Comparison of ENCODE assay signal across 1 cellular context in the genomic region with DNA sequence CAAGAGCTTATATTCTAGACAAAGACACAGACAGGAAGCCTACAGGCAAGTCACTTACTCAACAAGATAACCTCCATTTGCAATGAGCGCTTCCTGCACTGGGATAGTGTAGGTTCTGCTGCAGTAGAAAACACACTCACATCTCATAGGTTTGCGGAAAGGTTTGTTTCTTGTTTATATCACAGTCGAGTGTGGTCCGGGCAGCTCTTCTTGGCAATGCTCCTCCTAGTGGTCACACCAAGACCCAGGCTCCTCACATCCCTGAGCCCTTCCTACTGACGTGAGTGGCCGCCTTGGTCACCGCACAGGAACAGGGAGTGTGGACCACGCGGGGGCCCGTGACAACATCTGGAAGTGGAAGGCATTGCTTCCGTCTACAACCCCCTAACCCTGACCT.
TF ChIP-seq lines count a peak whose summit lies in the region.

No MANE protein-coding gene starts in this region.

TF ChIP-seq in HepG2, 621 proteins besides CTCF, POLR2A, EP300 and RAD21 (continued from another document):
- TF ChIP-seq ZNF350 (CRISPR knock-in tag; IDR thresholded peaks at IDR 0.05; ENCODE audit: borderline replicate concordance, low read depth) (0 out of 2 replicates have a peak, but pooled peaks have one; percentile 45), ZNF841 (CRISPR knock-in tag; IDR thresholded peaks at IDR 0.05; ENCODE audit: borderline replicate concordance) (no peak), RARA (CRISPR knock-in tag; IDR thresholded peaks at IDR 0.05) (no peak), ZKSCAN1 (IDR thresholded peaks at IDR 0.05; ENCODE audit: low read length) (no peak), XRCC5 (optimal IDR thresholded peaks at IDR 0.05; ENCODE audit: low read length) (peak; percentile 72), STAG1 (CRISPR knock-in tag; IDR thresholded peaks at IDR 0.05) (peak; percentile 17; the same call in 1 of the 2 replicates), ARNTL (CRISPR knock-in tag; IDR thresholded peaks at IDR 0.05) (no peak), ADNP (CRISPR knock-in tag; IDR thresholded peaks at IDR 0.05) (no peak), SETDB1 (CRISPR knock-in tag; IDR thresholded peaks at IDR 0.05; ENCODE audit: borderline replicate concordance) (no peak), ZNF30 (CRISPR knock-in tag; IDR thresholded peaks at IDR 0.05) (no peak), ZNF713 (CRISPR knock-in tag; IDR thresholded peaks at IDR 0.05) (no peak), ZBTB40 (IDR thresholded peaks at IDR 0.05) (no peak), ZBTB40 (CRISPR knock-in tag; IDR thresholded peaks at IDR 0.05) (no peak), NCOA2 (CRISPR knock-in tag; IDR thresholded peaks at IDR 0.05) (no peak), ZHX1 (CRISPR knock-in tag; IDR thresholded peaks at IDR 0.05; ENCODE audit: low read depth) (no peak), ZNF33B (CRISPR knock-in tag; IDR thresholded peaks at IDR 0.05) (no peak), GABPA (IDR thresholded peaks at IDR 0.05; ENCODE audit: low read depth, low read length) (no peak), GABPA (CRISPR knock-in tag; IDR thresholded peaks at IDR 0.05; ENCODE audit: low read depth) (no peak), ARNT2 (CRISPR knock-in tag; IDR thresholded peaks at IDR 0.05; ENCODE audit: low read depth) (no peak), NKX3-1 (CRISPR knock-in tag; IDR thresholded peaks at IDR 0.05) (no peak), ZBTB38 (CRISPR knock-in tag; IDR thresholded peaks at IDR 0.05) (no peak), ZNF670 (CRISPR knock-in tag; IDR thresholded peaks at IDR 0.05; ENCODE audit: borderline replicate concordance) (no peak), ZFP36L2 (CRISPR knock-in tag; IDR thresholded peaks at IDR 0.05) (no peak), HBP1 (CRISPR knock-in tag; IDR thresholded peaks at IDR 0.05; ENCODE audit: low read depth) (no peak), RARG (CRISPR knock-in tag; IDR thresholded peaks at IDR 0.05; ENCODE audit: low read depth) (no peak), MEIS2 (CRISPR knock-in tag; IDR thresholded peaks at IDR 0.05) (no peak), ZFP1 (CRISPR knock-in tag; IDR thresholded peaks at IDR 0.05) (no peak), ATF1 (CRISPR knock-in tag; IDR thresholded peaks at IDR 0.05) (no peak)
- TF ChIP-seq, protein P1, sequence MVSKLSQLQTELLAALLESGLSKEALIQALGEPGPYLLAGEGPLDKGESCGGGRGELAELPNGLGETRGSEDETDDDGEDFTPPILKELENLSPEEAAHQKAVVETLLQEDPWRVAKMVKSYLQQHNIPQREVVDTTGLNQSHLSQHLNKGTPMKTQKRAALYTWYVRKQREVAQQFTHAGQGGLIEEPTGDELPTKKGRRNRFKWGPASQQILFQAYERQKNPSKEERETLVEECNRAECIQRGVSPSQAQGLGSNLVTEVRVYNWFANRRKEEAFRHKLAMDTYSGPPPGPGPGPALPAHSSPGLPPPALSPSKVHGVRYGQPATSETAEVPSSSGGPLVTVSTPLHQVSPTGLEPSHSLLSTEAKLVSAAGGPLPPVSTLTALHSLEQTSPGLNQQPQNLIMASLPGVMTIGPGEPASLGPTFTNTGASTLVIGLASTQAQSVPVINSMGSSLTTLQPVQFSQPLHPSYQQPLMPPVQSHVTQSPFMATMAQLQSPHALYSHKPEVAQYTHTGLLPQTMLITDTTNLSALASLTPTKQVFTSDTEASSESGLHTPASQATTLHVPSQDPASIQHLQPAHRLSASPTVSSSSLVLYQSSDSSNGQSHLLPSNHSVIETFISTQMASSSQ (IDR thresholded peaks at IDR 0.05; ENCODE audit: low read depth) = no peak
- TF ChIP-seq, protein P1 (CRISPR knock-in tag; IDR thresholded peaks at IDR 0.05; ENCODE audit: borderline replicate concordance) = no peak
